In the genomic region with DNA sequence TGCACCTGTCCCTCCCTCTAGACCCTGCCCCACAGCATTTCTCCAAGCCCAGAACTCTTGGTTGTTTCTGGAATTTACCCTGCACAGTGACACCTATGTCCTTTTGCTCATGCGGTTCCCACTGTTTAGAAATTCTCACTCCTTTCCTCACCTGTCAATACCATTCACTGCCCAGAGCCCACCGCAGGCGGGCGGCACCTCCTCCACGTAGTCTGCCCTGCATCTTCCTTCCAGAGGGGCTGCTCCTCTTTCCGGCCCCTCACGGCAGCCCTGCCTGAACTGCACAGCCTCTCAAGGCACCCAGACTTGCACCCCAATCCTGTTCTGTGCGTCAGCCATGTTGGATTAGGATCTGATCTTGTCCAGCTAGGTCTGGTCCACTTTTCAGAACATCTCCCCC, we compare ENCODE assay signal across 8 cellular contexts. TPM values are rescaled to one million over a fixed set of nuclear protein-coding genes. Genes with fewer than 3 reads are reported as not detected.
A peak's percentile ranks its signal among the peaks of the same experiment; 100 is the strongest.
DNase-seq lines count a peak whose midpoint lies in the region; FAIRE-seq and TF ChIP-seq lines count a peak whose summit lies in the region.
"Not testable (repeated sequence)": the region's sequence is repeated elsewhere in the genome, so short reads cannot be mapped to it uniquely, and the experiment has no call there.
"Had no signal": no experiment of that assay in that cellular context is flagged by ENCODE, and none has a peak within 500 bp of the region (broad histone marks: within the 10 kb centered on the region; RNA-seq: fewer than 3 reads in every experiment).

No MANE protein-coding gene starts in this region.

- H3K79me1 ChIP-seq in neuronal stem cell (ENCODE audit: low read depth, low read length), result not testable (repeated sequence)

- H3K9me3 Mint-ChIP-seq in astrocyte (ENCODE audit: unreplicated experiment); osteocyte (ENCODE audit: unreplicated experiment): not testable (repeated sequence)

- H3K4me3 Mint-ChIP-seq in astrocyte (ENCODE audit: unreplicated experiment); osteocyte (ENCODE audit: unreplicated experiment): not testable (repeated sequence)

- H3K4ac ChIP-seq in neuronal stem cell (ENCODE audit: low read length), result not testable (repeated sequence)

- not testable (repeated sequence) for H4K20me1 ChIP-seq in Karpas-422 (ENCODE audit: insufficient read depth, low read depth, low read length); astrocyte (ENCODE audit: insufficient read depth, low read length)

- H3K79me2 ChIP-seq in Karpas-422 (ENCODE audit: low read length); astrocyte (ENCODE audit: insufficient read depth, low read length): not testable (repeated sequence)

- H3K27ac ChIP-seq in Karpas-422 (ENCODE audit: low read length); astrocyte (ENCODE audit: low read depth, low read length); neuronal stem cell (replicated peaks; ENCODE audit: low read length): not testable (repeated sequence)

- not testable (repeated sequence) for H3K36me3 Mint-ChIP-seq in astrocyte (ENCODE audit: low read depth, unreplicated experiment); osteocyte (ENCODE audit: unreplicated experiment)

- not testable (repeated sequence) for H3K4me1 Mint-ChIP-seq in astrocyte (ENCODE audit: low read depth, unreplicated experiment); osteocyte (ENCODE audit: unreplicated experiment)

- not testable (repeated sequence) for H3K36me3 ChIP-seq in Karpas-422 (ENCODE audit: insufficient read depth, low read length); astrocyte (ENCODE audit: insufficient read depth, low read length); bronchial epithelial cell (ENCODE audit: control insufficient read depth, insufficient read depth, low read length); neuronal stem cell (replicated peaks in 1 of 2; ENCODE audit: control insufficient read depth in 2 of 2, insufficient read depth in 2 of 2, low read length in 2 of 2)

- DNase-seq in Karpas-422 (peak; percentile 12), islet precursor cell (peak; percentile 45), osteocyte (ENCODE audit: extremely low spot score, unreplicated experiment) (peak; percentile 69)
- DNase-seq in astrocyte (ENCODE audit: low read depth); bronchial epithelial cell (ENCODE audit: low read depth); neuronal stem cell (ENCODE audit: low spot score): not testable (repeated sequence)

- TF ChIP-seq CTCF in astrocyte (IDR thresholded peaks at IDR 0.05; ENCODE audit: insufficient read depth, low read depth, low read length); bronchial epithelial cell (IDR thresholded peaks at IDR 0.05; ENCODE audit: insufficient read depth, low read length, severe bottlenecking); osteocyte (IDR thresholded peaks at IDR 0.05): not testable (repeated sequence)

- H3K27me3 Mint-ChIP-seq in astrocyte (ENCODE audit: low read depth, unreplicated experiment), result peaks cover 48% of the 10 kb centered on the region
- H3K27me3 Mint-ChIP-seq in osteocyte (ENCODE audit: unreplicated experiment), result not testable (repeated sequence)

- H3K9me3 ChIP-seq in Karpas-422 (ENCODE audit: low read length); astrocyte (ENCODE audit: insufficient read depth, low read depth, low read length); neuronal stem cell (replicated peaks in 1 of 2; ENCODE audit: control insufficient read depth in 2 of 2, insufficient read depth in 1 of 2, low read depth in 1 of 2, low read length in 2 of 2): not testable (repeated sequence)

- not testable (repeated sequence) for H2BK120ac ChIP-seq in neuronal stem cell (ENCODE audit: low read depth, low read length)

- no CpG with 5 or more reads among the region's 8 CpGs for WGBS in neuronal stem cell (ENCODE audit: extremely low coverage in 2 of 2, insufficient read length in 2 of 2, insufficient replicate concordance in 1 of 2), 2 donors

- H3K4me3 ChIP-seq in Karpas-422 (ENCODE audit: low read length); astrocyte (ENCODE audit: insufficient read depth, low read depth, low read length); bronchial epithelial cell (ENCODE audit: low read depth, low read length); neuronal stem cell (ENCODE audit: low read length in 2 of 2): not testable (repeated sequence)

- H4K8ac ChIP-seq in neuronal stem cell (ENCODE audit: low read depth, low read length), result not testable (repeated sequence)

- H2BK5ac ChIP-seq in neuronal stem cell (ENCODE audit: low read length), result not testable (repeated sequence)

- not testable (repeated sequence) for H2AK5ac ChIP-seq in neuronal stem cell (ENCODE audit: low read depth, low read length)

- not testable (repeated sequence) for H3K27me3 ChIP-seq in Karpas-422 (ENCODE audit: low read length); astrocyte (ENCODE audit: insufficient read depth, low read length); bronchial epithelial cell (ENCODE audit: control insufficient read depth, insufficient read depth, low read length); neuronal stem cell (ENCODE audit: control insufficient read depth in 3 of 3, insufficient read depth in 3 of 3, low read depth in 1 of 3, low read length in 3 of 3)

- H3K9me2 ChIP-seq in Karpas-422 (replicated peaks; ENCODE audit: insufficient read depth, low read length), result not testable (repeated sequence)

- not testable (repeated sequence) for H2AFZ ChIP-seq in Karpas-422 (ENCODE audit: low read length); astrocyte (ENCODE audit: low read depth, low read length); neuronal stem cell (ENCODE audit: low read length)

- H3K23ac ChIP-seq in neuronal stem cell (ENCODE audit: low read depth, low read length, poor library complexity), result not testable (repeated sequence)

- H2BK12ac ChIP-seq in neuronal stem cell (ENCODE audit: low read length), result not testable (repeated sequence)

- H2BK15ac ChIP-seq in neuronal stem cell (ENCODE audit: low read length), result not testable (repeated sequence)

- not testable (repeated sequence) for H3K14ac ChIP-seq in neuronal stem cell (ENCODE audit: low read length)

- H3K4me2 ChIP-seq in Karpas-422 (ENCODE audit: low read depth, low read length, poor library complexity, severe bottlenecking); astrocyte (ENCODE audit: low read length); neuronal stem cell (ENCODE audit: insufficient read depth, low read length, poor library complexity, severe bottlenecking): not testable (repeated sequence)

- not testable (repeated sequence) for H4K91ac ChIP-seq in neuronal stem cell (ENCODE audit: low read depth, low read length, poor library complexity)

- H3K4me1 ChIP-seq in Karpas-422 (ENCODE audit: low read length); astrocyte (ENCODE audit: insufficient read depth, low read length); neuronal stem cell (ENCODE audit: control insufficient read depth in 2 of 2, insufficient read depth in 1 of 2, low read depth in 1 of 2, low read length in 2 of 2): not testable (repeated sequence)

- peak overlapping the region; percentile 20 for H3K27ac Mint-ChIP-seq in astrocyte (ENCODE audit: unreplicated experiment)
- H3K27ac Mint-ChIP-seq in osteocyte (ENCODE audit: unreplicated experiment), result not testable (repeated sequence)

- not testable (repeated sequence) for FAIRE-seq in astrocyte (lab: Jason Lieb, UNC)
- peak; percentile 77 for FAIRE-seq in bronchial epithelial cell (lab: Jason Lieb, UNC)

- not testable (repeated sequence) for H3K9ac ChIP-seq in Karpas-422 (ENCODE audit: low read length); astrocyte (ENCODE audit: low read length); neuronal stem cell (ENCODE audit: low read depth, low read length, poor library complexity)

- peak overlapping the region; percentile 76 for H3K18ac ChIP-seq in neuronal stem cell (ENCODE audit: low read length)

RNA-seq across cellular contexts. Expression of a gene that starts 51.4 kb away (rescaled TPM):
- total RNA-seq in Karpas-422 (2014; rRNA removed; shearing (Covaris generic); ENCODE audit: low replicate concordance), result not detected in 2 replicates
- not detected in 2 replicates for total RNA-seq in astrocyte
- 0.26 TPM in 2 replicates for total RNA-seq in bronchial epithelial cell
- 0.14 TPM for polyA plus RNA-seq in neuronal stem cell (2013, experiment 1 of 2)
- 0.18 TPM for polyA plus RNA-seq in neuronal stem cell (2013, experiment 2 of 2)
- total RNA-seq in osteocyte, result not detected in 2 replicates
- total RNA-seq: A172; CD8-positive, alpha-beta T cell had no signal
